In genomic region chr5:55934720-55935119, GRCh38 we compare ENCODE assay signal across 17 cellular contexts.
DNase-seq lines count a peak whose midpoint lies in the region; ATAC-seq and TF ChIP-seq lines count a peak whose summit lies in the region.
"Had no signal": no experiment of that assay in that cellular context is flagged by ENCODE, and none has a peak within 500 bp of the region (broad histone marks: within the 10 kb centered on the region; RNA-seq: fewer than 3 reads in every experiment).

No MANE protein-coding gene starts in this region.

- no peaks in the 10 kb centered on the region for H3K79me2 ChIP-seq in PC-9 (ENCODE audit: low read depth)

- peaks cover 15% of the 10 kb centered on the region for H3K4me1 Mint-ChIP-seq in activated naive CD4-positive, alpha-beta T cell treated with anti-CD3 and anti-CD28 coated beads for 36 hours (ENCODE audit: low read depth)

- DNase-seq in activated naive CD4-positive, alpha-beta T cell treated with anti-CD3 and anti-CD28 coated beads for 36 hours, result no peak
- no peak for DNase-seq in activated naive CD4-positive, alpha-beta T cell treated with Interleukin-2 at 50 U/mL for 16 hours
- no peak for DNase-seq in PC-9
- DNase-seq in upper lobe of right lung, result no peak
- DNase-seq in prostate gland (ENCODE audit: low spot score), result no peak
- no peak for DNase-seq in GM19238 (ENCODE audit: insufficient read length, low spot score)
- DNase-seq: DMS 273 treated with DMSO at 0.1 percent for 48 hours, EL, Karpas-422, MM.1S, NCI-H1105, NCI-H1694, NCI-H226, NCI-H524 treated with DMSO at 0.1 percent for 48 hours had no signal

- H3K27me3 Mint-ChIP-seq in activated naive CD4-positive, alpha-beta T cell treated with anti-CD3 and anti-CD28 coated beads for 36 hours (ENCODE audit: low read depth), result no peaks in the 10 kb centered on the region

- H3K4me2 ChIP-seq in PC-9, result peak overlapping the region; percentile 50; the same call in 1 of the 2 replicates

- no peak overlapping the region for H3K4me3 ChIP-seq in PC-9
- H3K4me3 ChIP-seq in liver (ENCODE audit: low read depth in 1 of 3, low read length in 3 of 3), result no peak overlapping the region
- no peak overlapping the region for H3K4me3 ChIP-seq in upper lobe of right lung
- H3K4me3 ChIP-seq in prostate gland, result no peak overlapping the region

- TF ChIP-seq POLR2A in prostate gland (IDR thresholded peaks at IDR 0.05), result no peak

- peak overlapping the region; percentile 65 for H3K27ac Mint-ChIP-seq in activated naive CD4-positive, alpha-beta T cell treated with anti-CD3 and anti-CD28 coated beads for 36 hours

- no peaks in the 10 kb centered on the region for H3K9me2 ChIP-seq in PC-9 (ENCODE audit: insufficient read depth)

- H3K27ac ChIP-seq in PC-9, result no peak overlapping the region; the same call in 1 of the 2 replicates
- peak overlapping the region; percentile 71 to 76 for H3K27ac ChIP-seq in liver (ENCODE audit: low read depth in 1 of 2, low read length in 2 of 2)
- H3K27ac ChIP-seq in upper lobe of right lung, result peak overlapping the region; percentile 38
- H3K27ac ChIP-seq in prostate gland, result peak overlapping the region in 1 of 2 donors; percentile 4

- TF ChIP-seq CTCF in PC-9 (conservative IDR thresholded peaks at IDR 0.05) (no peak), liver (IDR thresholded peaks at IDR 0.05; ENCODE audit: low read depth, low read length, missing input control) (no peak), upper lobe of right lung (IDR thresholded peaks at IDR 0.05) (no peak), prostate gland (IDR thresholded peaks at IDR 0.05) (no peak)

- H3K4me1 ChIP-seq in PC-9 (replicated peaks; ENCODE audit: insufficient read depth) (peaks cover 23% of the 10 kb centered on the region), liver (ENCODE audit: control insufficient read depth in 4 of 4, insufficient read depth in 4 of 4, low read length in 3 of 4) (peaks cover 9 to 60% (median 35%) of the 10 kb centered on the region in 4 donors), upper lobe of right lung (peaks cover 11% of the 10 kb centered on the region), prostate gland (replicated peaks) (no peaks in the 10 kb centered on the region)

- no peak for TF ChIP-seq RAD21 in liver (IDR thresholded peaks at IDR 0.05)

- intact Hi-C loops in activated naive CD4-positive, alpha-beta T cell treated with anti-CD3 and anti-CD28 coated beads for 36 hours (cut with micrococcal nuclease), result loop anchor here (5.0 kb wide), 2 partner anchors 338 to 903 kb away; no protein-coding TSS in a partner anchor
- intact Hi-C loops in PC-9 (cut with micrococcal nuclease; ENCODE audit: unreplicated experiment) (loop anchor here (5.0 to 10.0 kb wide), 3 partner anchors 762 to 1340 kb away; partner anchors contain the start of gene CDC20B), upper lobe of right lung (cut with DNase I) (no loop called here), prostate gland (cut with DNase I) (no loop called here)

- POLR2A ChIA-PET in PC-9 (lab: Charles Lee; ENCODE audit: unreplicated experiment), result no interaction called here

- CTCF ChIA-PET in activated naive CD4-positive, alpha-beta T cell treated with anti-CD3 and anti-CD28 coated beads for 36 hours (lab: Charles Lee), result interaction anchor here (0.5 to 6.4 kb wide), 8 partner anchors 9 to 907 kb away, joined by 3 to 123 read pairs (median 4); no protein-coding TSS in a partner anchor
- CTCF ChIA-PET in PC-9 (lab: Charles Lee), result interaction anchor here (0.6 kb wide), 1 partner anchor 759 kb away, joined by 4 read pairs; no protein-coding TSS in a partner anchor

- BruUV-seq in PC-9 (replicated peaks; lab: Mats Ljungman, UMichigan), result no TSS peak

- no peaks in the 10 kb centered on the region for H4K20me1 ChIP-seq in PC-9 (ENCODE audit: insufficient read depth)

- no peaks in the 10 kb centered on the region for H3K9me3 Mint-ChIP-seq in activated naive CD4-positive, alpha-beta T cell treated with anti-CD3 and anti-CD28 coated beads for 36 hours

- peak overlapping the region in 1 of 2 donors; percentile 85 for H3K9ac ChIP-seq in liver (ENCODE audit: low read depth in 1 of 2, low read length in 2 of 2)

- H2AFZ ChIP-seq in PC-9, result no peak overlapping the region

- 46% methylated on average over 2 of the region's 2 CpGs for WGBS in liver
- WGBS in prostate gland, result 64% methylated on average over 2 of the region's 2 CpGs

- no peak overlapping the region for H3K4me3 Mint-ChIP-seq in activated naive CD4-positive, alpha-beta T cell treated with anti-CD3 and anti-CD28 coated beads for 36 hours

- no peaks in the 10 kb centered on the region for H3K27me3 ChIP-seq in PC-9 (ENCODE audit: insufficient read depth, low read depth)
- H3K27me3 ChIP-seq in liver (ENCODE audit: control insufficient read depth in 4 of 4, insufficient read depth in 4 of 4, low read length in 3 of 4), result no peaks in the 10 kb centered on the region
- H3K27me3 ChIP-seq in upper lobe of right lung, result no peaks in the 10 kb centered on the region
- H3K27me3 ChIP-seq in prostate gland (replicated peaks; ENCODE audit: insufficient read depth), result no peaks in the 10 kb centered on the region

- no peak for ATAC-seq in upper lobe of right lung
- ATAC-seq: Panc1, Right ventricle myocardium inferior had no signal

- peaks cover 22% of the 10 kb centered on the region for H3F3A ChIP-seq in PC-9 (ENCODE audit: insufficient read depth, low read depth)

- H3K9me3 ChIP-seq in PC-9 (ENCODE audit: insufficient read depth, low read depth), result no peaks in the 10 kb centered on the region
- no peaks in the 10 kb centered on the region for H3K9me3 ChIP-seq in liver (ENCODE audit: control insufficient read depth in 4 of 4, low read length in 3 of 4)
- H3K9me3 ChIP-seq in upper lobe of right lung, result no peaks in the 10 kb centered on the region
- H3K9me3 ChIP-seq in prostate gland, result no peaks in the 10 kb centered on the region

- H3K36me3 ChIP-seq in PC-9 (ENCODE audit: low read depth) (no peaks in the 10 kb centered on the region), liver (ENCODE audit: control insufficient read depth in 4 of 4, insufficient read depth in 3 of 4, low read depth in 1 of 4, low read length in 3 of 4) (peaks cover 2 to 17% (median 10%) of the 10 kb centered on the region in 4 donors), upper lobe of right lung (peaks cover 31% of the 10 kb centered on the region), prostate gland (no peaks in the 10 kb centered on the region)

- peaks cover 9% of the 10 kb centered on the region for H3K36me3 Mint-ChIP-seq in activated naive CD4-positive, alpha-beta T cell treated with anti-CD3 and anti-CD28 coated beads for 36 hours (ENCODE audit: low read depth)

TF ChIP-seq in liver, 16 proteins besides CTCF, POLR2A, EP300 and RAD21 (continues in another document):
- no peak for TF ChIP-seq TAF1 (conservative IDR thresholded peaks at IDR 0.05)
- no peak for TF ChIP-seq ZBTB33 (IDR thresholded peaks at IDR 0.05)
- no peak for TF ChIP-seq MAX (IDR thresholded peaks at IDR 0.05)
- no peak for TF ChIP-seq YY1 (IDR thresholded peaks at IDR 0.05)
- TF ChIP-seq GABPA (IDR thresholded peaks at IDR 0.05 in 1 of 2, conservative IDR thresholded peaks at IDR 0.05 in 1 of 2), result no peak
- TF ChIP-seq HNF4A (conservative IDR thresholded peaks at IDR 0.05), result no peak
- no peak for TF ChIP-seq JUND (IDR thresholded peaks at IDR 0.05)
- no peak for TF ChIP-seq ATF3 (IDR thresholded peaks at IDR 0.05)
- no peak for TF ChIP-seq NR2F2 (IDR thresholded peaks at IDR 0.05)
- no peak for TF ChIP-seq FOXA1 (IDR thresholded peaks at IDR 0.05)
- TF ChIP-seq RXRA (IDR thresholded peaks at IDR 0.05), result no peak
- TF ChIP-seq FOXA2 (IDR thresholded peaks at IDR 0.05), result no peak
- no peak for TF ChIP-seq SP1 (IDR thresholded peaks at IDR 0.05)
- no peak for TF ChIP-seq EGR1 (IDR thresholded peaks at IDR 0.05; ENCODE audit: low read depth in 2 of 2)

Comparison
In these comparisons a context has a peak if more than half of its experiments do, and no peak if none do; other contexts are left out.
1. intact Hi-C loops: an anchor here in activated naive CD4-positive, alpha-beta T cell treated with anti-CD3 and anti-CD28 coated beads for 36 hours (5.0 kb wide) and PC-9 (5.0 to 10.0 kb wide); none called in upper lobe of right lung and prostate gland.